Comparison of ENCODE assay signal across 8 cellular contexts in genomic region chr14:56579345-56580316, GRCh38. TPM values are rescaled to one million over a fixed set of nuclear protein-coding genes. Genes with fewer than 3 reads are reported as not detected.
DNase-seq lines count a peak whose midpoint lies in the region; ATAC-seq and TF ChIP-seq lines count a peak whose summit lies in the region.

TSS of gene TMEM260 (plus strand) at chr14:56579798. CDS start at chr14:56579915, 117 bp downstream.

- no peaks in the 10 kb centered on the region for H3K9me3 ChIP-seq in prostate gland

- H3K4me3 ChIP-seq in prostate gland (peak within 1 kb of the TSS; percentile 91 to 100), urinary bladder (ENCODE audit: low read depth, low read length) (peak within 1 kb of the TSS; percentile 95)

- under 1% methylated on average over 43 of the region's 64 CpGs for WGBS in prostate gland
- WGBS in urinary bladder: under 1% methylated on average over 64 of the region's 64 CpGs

- no peaks in the 10 kb centered on the region for H3K27me3 ChIP-seq in prostate gland (replicated peaks; ENCODE audit: insufficient read depth)

- H3K36me3 ChIP-seq in prostate gland (no peaks in the 10 kb centered on the region), urinary bladder (ENCODE audit: insufficient read depth) (no peaks in the 10 kb centered on the region)

- no peaks in the 10 kb centered on the region for H3K27me3 Mint-ChIP-seq in T-helper 1 cell treated with Interleukin-12 subunit alpha and Interleukin-12 subunit beta and Interleukin-4 antibody, amounts not matched to agents 30 μg/mL and 1 μg/mL, for 36 hours (ENCODE audit: low read depth)

- DNase-seq in GM13977 (ENCODE audit: low spot score) (peak; percentile 91), NCI-H146 (lab: John Stamatoyannopoulos, UW) (peak; percentile 85), amniotic stem cell (lab: John Stamatoyannopoulos, UW) (peak; percentile 82), left ventricle myocardium superior (peak; percentile 89), prostate gland (ENCODE audit: low spot score) (peak; percentile 72)

- peak within 1 kb of the TSS; percentile 93 for H3K27ac Mint-ChIP-seq in T-helper 1 cell treated with Interleukin-12 subunit alpha and Interleukin-12 subunit beta and Interleukin-4 antibody, amounts not matched to agents 30 μg/mL and 1 μg/mL, for 36 hours

- ATAC-seq in HG02870 (IDR thresholded peaks at IDR 0.05; ENCODE audit: unreplicated experiment) (peak; percentile 87), left ventricle myocardium superior (peak; percentile 98)

- H3K4me1 ChIP-seq in prostate gland (replicated peaks): peaks cover 3% of the 10 kb centered on the region
- H3K4me1 ChIP-seq in urinary bladder (ENCODE audit: insufficient read depth): peaks cover 1% of the 10 kb centered on the region

- H3K4me3 Mint-ChIP-seq in T-helper 1 cell treated with Interleukin-12 subunit alpha and Interleukin-12 subunit beta and Interleukin-4 antibody, amounts not matched to agents 30 μg/mL and 1 μg/mL, for 36 hours: peak within 1 kb of the TSS; percentile 93

- intact Hi-C loops in left ventricle myocardium superior (cut with micrococcal nuclease): no loop called here
- intact Hi-C loops in prostate gland (cut with DNase I): no loop called here

- TF ChIP-seq POLR2A in prostate gland (IDR thresholded peaks at IDR 0.05): peak; percentile 38

- H3K27ac ChIP-seq in prostate gland (peak within 1 kb of the TSS; percentile 78 to 80), urinary bladder (ENCODE audit: low read depth) (peak within 1 kb of the TSS; percentile 82)

- H3K4me1 Mint-ChIP-seq in T-helper 1 cell treated with Interleukin-12 subunit alpha and Interleukin-12 subunit beta and Interleukin-4 antibody, amounts not matched to agents 30 μg/mL and 1 μg/mL, for 36 hours (ENCODE audit: low read depth): peaks cover 17% of the 10 kb centered on the region

- H3K9me3 Mint-ChIP-seq in T-helper 1 cell treated with Interleukin-12 subunit alpha and Interleukin-12 subunit beta and Interleukin-4 antibody, amounts not matched to agents 30 μg/mL and 1 μg/mL, for 36 hours: no peaks in the 10 kb centered on the region

- TF ChIP-seq CTCF in GM13977 (IDR thresholded peaks at IDR 0.05; ENCODE audit: extremely low read depth, insufficient read depth, missing control alignments) (peak; percentile 94), prostate gland (IDR thresholded peaks at IDR 0.05) (peak; percentile 78 to 93 (median 86))

- in situ Hi-C loops in GM13977 (cut with MboI; ENCODE audit: low pct_unique_long_range_greater_than_20kb, low sequenced_read_pairs, unreplicated experiment): no loop called here

- H3K36me3 Mint-ChIP-seq in T-helper 1 cell treated with Interleukin-12 subunit alpha and Interleukin-12 subunit beta and Interleukin-4 antibody, amounts not matched to agents 30 μg/mL and 1 μg/mL, for 36 hours (ENCODE audit: low read depth): no peaks in the 10 kb centered on the region

RNA-seq across cellular contexts. Expression of gene TMEM260, which starts in this region (rescaled TPM):
- total RNA-seq in left ventricle myocardium superior: 6.6 TPM
- 10 to 100 TPM; 12.1 to 22.6 TPM for total RNA-seq in prostate gland
- 44.9 TPM for total RNA-seq in urinary bladder
- 10.9 TPM for polyA plus RNA-seq in urinary bladder

Comparison
In these comparisons a context has a peak if more than half of its experiments do, and no peak if none do; other contexts are left out.
1. Peak in every context shown above with its lines: DNase-seq, ATAC-seq, H3K4me3 ChIP-seq and H3K27ac ChIP-seq.